Comparison of ENCODE assay signal across 1 cellular context in the genomic region with DNA sequence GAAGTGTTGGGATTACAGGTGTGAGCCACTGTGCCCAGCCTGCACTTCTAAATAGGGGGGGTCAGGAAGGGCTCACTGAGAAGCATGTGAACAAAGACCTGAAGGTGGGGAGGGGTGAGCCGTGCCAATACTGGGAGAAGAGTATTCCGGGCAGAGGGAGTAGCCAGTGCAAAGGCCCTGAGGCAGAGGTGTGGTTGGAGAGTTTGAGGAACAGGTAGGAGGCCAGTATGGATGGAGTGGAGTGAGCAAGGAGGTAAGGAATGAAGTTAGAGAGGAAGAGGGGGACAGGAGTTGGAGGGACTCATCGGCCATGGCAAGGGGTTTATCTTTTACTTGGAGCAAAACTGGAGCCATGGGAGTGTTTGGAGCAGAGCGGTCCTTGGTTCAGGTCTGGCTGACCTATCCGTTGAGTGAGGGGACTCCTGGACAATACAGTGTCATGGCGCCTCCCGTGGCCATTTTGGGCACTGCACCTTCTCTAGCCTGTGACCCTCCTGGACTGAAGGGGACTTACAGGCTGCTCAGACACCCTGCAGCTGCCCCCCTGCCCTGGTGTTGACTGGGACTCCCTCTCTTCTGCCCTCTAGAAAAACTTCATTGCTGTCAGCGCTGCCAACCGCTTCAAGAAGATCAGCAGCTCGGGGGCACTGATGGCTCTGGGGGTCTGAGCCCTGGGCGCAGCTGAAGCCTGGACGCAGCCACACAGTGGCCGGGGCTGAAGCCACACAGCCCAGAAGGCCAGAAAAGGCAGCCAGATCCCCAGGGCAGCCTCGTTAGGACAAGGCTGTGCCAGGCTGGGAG.
TF ChIP-seq lines count a peak whose summit lies in the region.

No MANE protein-coding gene starts in this region.

TF ChIP-seq in HepG2, 621 proteins besides CTCF, POLR2A, EP300 and RAD21 (continued from another document and continues in another):
- TF ChIP-seq TBX2 (CRISPR knock-in tag; IDR thresholded peaks at IDR 0.05; ENCODE audit: borderline replicate concordance) (peak; percentile 26; the same call in 1 of the 2 replicates), MATR3 (CRISPR knock-in tag; IDR thresholded peaks at IDR 0.05) (no peak), ZNF605 (CRISPR knock-in tag; IDR thresholded peaks at IDR 0.05) (peak; percentile 39; the same call in 1 of the 2 replicates), RFXANK (CRISPR knock-in tag; IDR thresholded peaks at IDR 0.05) (no peak), ELF4 (CRISPR knock-in tag; IDR thresholded peaks at IDR 0.05; ENCODE audit: borderline replicate concordance) (no peak), ZNF354B (CRISPR knock-in tag; IDR thresholded peaks at IDR 0.05) (no peak), JDP2 (CRISPR knock-in tag; IDR thresholded peaks at IDR 0.05; ENCODE audit: borderline replicate concordance) (no peak), ZNF382 (CRISPR knock-in tag; IDR thresholded peaks at IDR 0.05; ENCODE audit: borderline replicate concordance) (no peak), ATF7-NPFF (CRISPR knock-in tag; IDR thresholded peaks at IDR 0.05; ENCODE audit: low read depth) (no peak), ZNF253 (CRISPR knock-in tag; IDR thresholded peaks at IDR 0.05; ENCODE audit: borderline replicate concordance) (no peak), ZNF850 (CRISPR knock-in tag; conservative IDR thresholded peaks at IDR 0.05) (no peak), MAFK (conservative IDR thresholded peaks at IDR 0.05 in 1 of 2, IDR thresholded peaks at IDR 0.05 in 1 of 2; ENCODE audit: low read length in 2 of 2) (no peak), ZNF546 (CRISPR knock-in tag; conservative IDR thresholded peaks at IDR 0.05) (no peak), GZF1 (CRISPR knock-in tag; IDR thresholded peaks at IDR 0.05) (no peak), RFX1 (IDR thresholded peaks at IDR 0.05) (no peak), MED8 (CRISPR knock-in tag; IDR thresholded peaks at IDR 0.05; ENCODE audit: insufficient replicate concordance) (no peak), HNRNPK (IDR thresholded peaks at IDR 0.05; ENCODE audit: low read depth, low read length, poor library complexity, severe bottlenecking) (no peak), ZNF335 (CRISPR knock-in tag; IDR thresholded peaks at IDR 0.05) (no peak), LCORL (IDR thresholded peaks at IDR 0.05) (no peak), LCORL (CRISPR knock-in tag; IDR thresholded peaks at IDR 0.05) (no peak), ZNF891 (CRISPR knock-in tag; IDR thresholded peaks at IDR 0.05) (no peak), HOXA7 (CRISPR knock-in tag; IDR thresholded peaks at IDR 0.05) (no peak), CREM (IDR thresholded peaks at IDR 0.05) (no peak), CREM (CRISPR knock-in tag; IDR thresholded peaks at IDR 0.05) (no peak), KAT2B (IDR thresholded peaks at IDR 0.05; ENCODE audit: borderline replicate concordance, low read depth, low read length) (no peak), MYNN (CRISPR knock-in tag; IDR thresholded peaks at IDR 0.05; ENCODE audit: low read depth) (no peak), ZNF775 (CRISPR knock-in tag; IDR thresholded peaks at IDR 0.05; ENCODE audit: borderline replicate concordance) (no peak), ZNF644 (CRISPR knock-in tag; IDR thresholded peaks at IDR 0.05; ENCODE audit: low read depth) (no peak), ZNF30 (CRISPR knock-in tag; IDR thresholded peaks at IDR 0.05) (no peak), CEBPB (IDR thresholded peaks at IDR 0.05; ENCODE audit: borderline replicate concordance, low read depth, low read length) (no peak), MZF1 (CRISPR knock-in tag; IDR thresholded peaks at IDR 0.05; ENCODE audit: borderline replicate concordance) (no peak), NFE2L2 (IDR thresholded peaks at IDR 0.05; ENCODE audit: low read length) (no peak), HHEX (CRISPR knock-in tag; IDR thresholded peaks at IDR 0.05) (no peak), ZNF776 (CRISPR knock-in tag; IDR thresholded peaks at IDR 0.05) (no peak), ELF1 (CRISPR knock-in tag; IDR thresholded peaks at IDR 0.05) (no peak), ADNP (CRISPR knock-in tag; IDR thresholded peaks at IDR 0.05) (no peak), WIZ (CRISPR knock-in tag; IDR thresholded peaks at IDR 0.05) (no peak)
- TF ChIP-seq, protein P1, sequence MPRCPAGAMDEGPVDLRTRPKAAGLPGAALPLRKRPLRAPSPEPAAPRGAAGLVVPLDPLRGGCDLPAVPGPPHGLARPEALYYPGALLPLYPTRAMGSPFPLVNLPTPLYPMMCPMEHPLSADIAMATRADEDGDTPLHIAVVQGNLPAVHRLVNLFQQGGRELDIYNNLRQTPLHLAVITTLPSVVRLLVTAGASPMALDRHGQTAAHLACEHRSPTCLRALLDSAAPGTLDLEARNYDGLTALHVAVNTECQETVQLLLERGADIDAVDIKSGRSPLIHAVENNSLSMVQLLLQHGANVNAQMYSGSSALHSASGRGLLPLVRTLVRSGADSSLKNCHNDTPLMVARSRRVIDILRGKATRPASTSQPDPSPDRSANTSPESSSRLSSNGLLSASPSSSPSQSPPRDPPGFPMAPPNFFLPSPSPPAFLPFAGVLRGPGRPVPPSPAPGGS (CRISPR knock-in tag; IDR thresholded peaks at IDR 0.05), result no peak
- TF ChIP-seq, protein P2, sequence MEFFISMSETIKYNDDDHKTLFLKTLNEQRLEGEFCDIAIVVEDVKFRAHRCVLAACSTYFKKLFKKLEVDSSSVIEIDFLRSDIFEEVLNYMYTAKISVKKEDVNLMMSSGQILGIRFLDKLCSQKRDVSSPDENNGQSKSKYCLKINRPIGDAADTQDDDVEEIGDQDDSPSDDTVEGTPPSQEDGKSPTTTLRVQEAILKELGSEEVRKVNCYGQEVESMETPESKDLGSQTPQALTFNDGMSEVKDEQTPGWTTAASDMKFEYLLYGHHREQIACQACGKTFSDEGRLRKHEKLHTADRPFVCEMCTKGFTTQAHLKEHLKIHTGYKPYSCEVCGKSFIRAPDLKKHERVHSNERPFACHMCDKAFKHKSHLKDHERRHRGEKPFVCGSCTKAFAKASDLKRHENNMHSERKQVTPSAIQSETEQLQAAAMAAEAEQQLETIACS (CRISPR knock-in tag; IDR thresholded peaks at IDR 0.05), result no peak
- TF ChIP-seq, protein P3, sequence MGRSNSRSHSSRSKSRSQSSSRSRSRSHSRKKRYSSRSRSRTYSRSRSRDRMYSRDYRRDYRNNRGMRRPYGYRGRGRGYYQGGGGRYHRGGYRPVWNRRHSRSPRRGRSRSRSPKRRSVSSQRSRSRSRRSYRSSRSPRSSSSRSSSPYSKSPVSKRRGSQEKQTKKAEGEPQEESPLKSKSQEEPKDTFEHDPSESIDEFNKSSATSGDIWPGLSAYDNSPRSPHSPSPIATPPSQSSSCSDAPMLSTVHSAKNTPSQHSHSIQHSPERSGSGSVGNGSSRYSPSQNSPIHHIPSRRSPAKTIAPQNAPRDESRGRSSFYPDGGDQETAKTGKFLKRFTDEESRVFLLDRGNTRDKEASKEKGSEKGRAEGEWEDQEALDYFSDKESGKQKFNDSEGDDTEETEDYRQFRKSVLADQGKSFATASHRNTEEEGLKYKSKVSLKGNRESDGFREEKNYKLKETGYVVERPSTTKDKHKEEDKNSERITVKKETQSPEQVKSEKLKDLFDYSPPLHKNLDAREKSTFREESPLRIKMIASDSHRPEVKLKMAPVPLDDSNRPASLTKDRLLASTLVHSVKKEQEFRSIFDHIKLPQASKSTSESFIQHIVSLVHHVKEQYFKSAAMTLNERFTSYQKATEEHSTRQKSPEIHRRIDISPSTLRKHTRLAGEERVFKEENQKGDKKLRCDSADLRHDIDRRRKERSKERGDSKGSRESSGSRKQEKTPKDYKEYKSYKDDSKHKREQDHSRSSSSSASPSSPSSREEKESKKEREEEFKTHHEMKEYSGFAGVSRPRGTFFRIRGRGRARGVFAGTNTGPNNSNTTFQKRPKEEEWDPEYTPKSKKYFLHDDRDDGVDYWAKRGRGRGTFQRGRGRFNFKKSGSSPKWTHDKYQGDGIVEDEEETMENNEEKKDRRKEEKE (IDR thresholded peaks at IDR 0.05), result no peak
- TF ChIP-seq, protein P4, sequence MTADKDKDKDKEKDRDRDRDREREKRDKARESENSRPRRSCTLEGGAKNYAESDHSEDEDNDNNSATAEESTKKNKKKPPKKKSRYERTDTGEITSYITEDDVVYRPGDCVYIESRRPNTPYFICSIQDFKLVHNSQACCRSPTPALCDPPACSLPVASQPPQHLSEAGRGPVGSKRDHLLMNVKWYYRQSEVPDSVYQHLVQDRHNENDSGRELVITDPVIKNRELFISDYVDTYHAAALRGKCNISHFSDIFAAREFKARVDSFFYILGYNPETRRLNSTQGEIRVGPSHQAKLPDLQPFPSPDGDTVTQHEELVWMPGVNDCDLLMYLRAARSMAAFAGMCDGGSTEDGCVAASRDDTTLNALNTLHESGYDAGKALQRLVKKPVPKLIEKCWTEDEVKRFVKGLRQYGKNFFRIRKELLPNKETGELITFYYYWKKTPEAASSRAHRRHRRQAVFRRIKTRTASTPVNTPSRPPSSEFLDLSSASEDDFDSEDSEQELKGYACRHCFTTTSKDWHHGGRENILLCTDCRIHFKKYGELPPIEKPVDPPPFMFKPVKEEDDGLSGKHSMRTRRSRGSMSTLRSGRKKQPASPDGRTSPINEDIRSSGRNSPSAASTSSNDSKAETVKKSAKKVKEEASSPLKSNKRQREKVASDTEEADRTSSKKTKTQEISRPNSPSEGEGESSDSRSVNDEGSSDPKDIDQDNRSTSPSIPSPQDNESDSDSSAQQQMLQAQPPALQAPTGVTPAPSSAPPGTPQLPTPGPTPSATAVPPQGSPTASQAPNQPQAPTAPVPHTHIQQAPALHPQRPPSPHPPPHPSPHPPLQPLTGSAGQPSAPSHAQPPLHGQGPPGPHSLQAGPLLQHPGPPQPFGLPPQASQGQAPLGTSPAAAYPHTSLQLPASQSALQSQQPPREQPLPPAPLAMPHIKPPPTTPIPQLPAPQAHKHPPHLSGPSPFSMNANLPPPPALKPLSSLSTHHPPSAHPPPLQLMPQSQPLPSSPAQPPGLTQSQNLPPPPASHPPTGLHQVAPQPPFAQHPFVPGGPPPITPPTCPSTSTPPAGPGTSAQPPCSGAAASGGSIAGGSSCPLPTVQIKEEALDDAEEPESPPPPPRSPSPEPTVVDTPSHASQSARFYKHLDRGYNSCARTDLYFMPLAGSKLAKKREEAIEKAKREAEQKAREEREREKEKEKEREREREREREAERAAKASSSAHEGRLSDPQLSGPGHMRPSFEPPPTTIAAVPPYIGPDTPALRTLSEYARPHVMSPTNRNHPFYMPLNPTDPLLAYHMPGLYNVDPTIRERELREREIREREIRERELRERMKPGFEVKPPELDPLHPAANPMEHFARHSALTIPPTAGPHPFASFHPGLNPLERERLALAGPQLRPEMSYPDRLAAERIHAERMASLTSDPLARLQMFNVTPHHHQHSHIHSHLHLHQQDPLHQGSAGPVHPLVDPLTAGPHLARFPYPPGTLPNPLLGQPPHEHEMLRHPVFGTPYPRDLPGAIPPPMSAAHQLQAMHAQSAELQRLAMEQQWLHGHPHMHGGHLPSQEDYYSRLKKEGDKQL (CRISPR knock-in tag; IDR thresholded peaks at IDR 0.05; ENCODE audit: low read depth), result no peak
- TF ChIP-seq, protein P5, sequence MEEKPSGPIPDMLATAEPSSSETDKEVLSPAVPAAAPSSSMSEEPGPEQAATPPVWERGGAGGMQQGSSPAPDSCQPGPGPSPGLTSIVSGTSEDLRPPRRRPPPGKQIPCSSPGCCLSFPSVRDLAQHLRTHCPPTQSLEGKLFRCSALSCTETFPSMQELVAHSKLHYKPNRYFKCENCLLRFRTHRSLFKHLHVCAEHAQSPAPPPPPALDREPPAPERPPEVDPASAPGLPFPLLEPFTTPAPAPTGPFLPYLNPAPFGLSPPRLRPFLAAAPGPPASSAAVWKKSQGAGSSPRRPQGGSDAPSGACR (CRISPR knock-in tag; IDR thresholded peaks at IDR 0.05), result peak; percentile 39; the same call in 1 of the 2 replicates
- TF ChIP-seq, protein P6, sequence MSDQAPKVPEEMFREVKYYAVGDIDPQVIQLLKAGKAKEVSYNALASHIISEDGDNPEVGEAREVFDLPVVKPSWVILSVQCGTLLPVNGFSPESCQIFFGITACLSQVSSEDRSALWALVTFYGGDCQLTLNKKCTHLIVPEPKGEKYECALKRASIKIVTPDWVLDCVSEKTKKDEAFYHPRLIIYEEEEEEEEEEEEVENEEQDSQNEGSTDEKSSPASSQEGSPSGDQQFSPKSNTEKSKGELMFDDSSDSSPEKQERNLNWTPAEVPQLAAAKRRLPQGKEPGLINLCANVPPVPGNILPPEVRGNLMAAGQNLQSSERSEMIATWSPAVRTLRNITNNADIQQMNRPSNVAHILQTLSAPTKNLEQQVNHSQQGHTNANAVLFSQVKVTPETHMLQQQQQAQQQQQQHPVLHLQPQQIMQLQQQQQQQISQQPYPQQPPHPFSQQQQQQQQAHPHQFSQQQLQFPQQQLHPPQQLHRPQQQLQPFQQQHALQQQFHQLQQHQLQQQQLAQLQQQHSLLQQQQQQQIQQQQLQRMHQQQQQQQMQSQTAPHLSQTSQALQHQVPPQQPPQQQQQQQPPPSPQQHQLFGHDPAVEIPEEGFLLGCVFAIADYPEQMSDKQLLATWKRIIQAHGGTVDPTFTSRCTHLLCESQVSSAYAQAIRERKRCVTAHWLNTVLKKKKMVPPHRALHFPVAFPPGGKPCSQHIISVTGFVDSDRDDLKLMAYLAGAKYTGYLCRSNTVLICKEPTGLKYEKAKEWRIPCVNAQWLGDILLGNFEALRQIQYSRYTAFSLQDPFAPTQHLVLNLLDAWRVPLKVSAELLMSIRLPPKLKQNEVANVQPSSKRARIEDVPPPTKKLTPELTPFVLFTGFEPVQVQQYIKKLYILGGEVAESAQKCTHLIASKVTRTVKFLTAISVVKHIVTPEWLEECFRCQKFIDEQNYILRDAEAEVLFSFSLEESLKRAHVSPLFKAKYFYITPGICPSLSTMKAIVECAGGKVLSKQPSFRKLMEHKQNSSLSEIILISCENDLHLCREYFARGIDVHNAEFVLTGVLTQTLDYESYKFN (CRISPR knock-in tag; conservative IDR thresholded peaks at IDR 0.05), result no peak
- TF ChIP-seq, protein P7, sequence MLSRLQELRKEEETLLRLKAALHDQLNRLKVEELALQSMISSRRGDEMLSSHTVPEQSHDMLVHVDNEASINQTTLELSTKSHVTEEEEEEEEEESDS (CRISPR knock-in tag; IDR thresholded peaks at IDR 0.05; ENCODE audit: borderline replicate concordance), result no peak
- TF ChIP-seq, protein P8, sequence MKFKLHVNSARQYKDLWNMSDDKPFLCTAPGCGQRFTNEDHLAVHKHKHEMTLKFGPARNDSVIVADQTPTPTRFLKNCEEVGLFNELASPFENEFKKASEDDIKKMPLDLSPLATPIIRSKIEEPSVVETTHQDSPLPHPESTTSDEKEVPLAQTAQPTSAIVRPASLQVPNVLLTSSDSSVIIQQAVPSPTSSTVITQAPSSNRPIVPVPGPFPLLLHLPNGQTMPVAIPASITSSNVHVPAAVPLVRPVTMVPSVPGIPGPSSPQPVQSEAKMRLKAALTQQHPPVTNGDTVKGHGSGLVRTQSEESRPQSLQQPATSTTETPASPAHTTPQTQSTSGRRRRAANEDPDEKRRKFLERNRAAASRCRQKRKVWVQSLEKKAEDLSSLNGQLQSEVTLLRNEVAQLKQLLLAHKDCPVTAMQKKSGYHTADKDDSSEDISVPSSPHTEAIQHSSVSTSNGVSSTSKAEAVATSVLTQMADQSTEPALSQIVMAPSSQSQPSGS (CRISPR knock-in tag; IDR thresholded peaks at IDR 0.05), result no peak
- TF ChIP-seq, protein P9, sequence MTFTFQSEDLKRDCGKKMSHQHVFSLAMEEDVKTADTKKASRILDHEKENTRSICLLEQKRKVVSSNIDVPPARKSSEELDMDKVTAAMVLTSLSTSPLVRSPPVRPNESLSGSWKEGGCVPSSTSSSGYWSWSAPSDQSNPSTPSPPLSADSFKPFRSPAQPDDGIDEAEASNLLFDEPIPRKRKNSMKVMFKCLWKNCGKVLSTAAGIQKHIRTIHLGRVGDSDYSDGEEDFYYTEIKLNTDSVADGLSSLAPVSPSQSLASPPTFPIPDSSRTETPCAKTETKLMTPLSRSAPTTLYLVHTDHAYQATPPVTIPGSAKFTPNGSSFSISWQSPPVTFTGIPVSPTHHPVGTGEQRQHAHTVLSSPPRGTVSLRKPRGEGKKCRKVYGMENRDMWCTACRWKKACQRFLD (CRISPR knock-in tag; IDR thresholded peaks at IDR 0.05; ENCODE audit: borderline replicate concordance), result 0 out of 2 replicates have a peak, but pooled peaks have one; percentile 15
